Comparison of ENCODE assay signal across 21 cellular contexts in the genomic region with DNA sequence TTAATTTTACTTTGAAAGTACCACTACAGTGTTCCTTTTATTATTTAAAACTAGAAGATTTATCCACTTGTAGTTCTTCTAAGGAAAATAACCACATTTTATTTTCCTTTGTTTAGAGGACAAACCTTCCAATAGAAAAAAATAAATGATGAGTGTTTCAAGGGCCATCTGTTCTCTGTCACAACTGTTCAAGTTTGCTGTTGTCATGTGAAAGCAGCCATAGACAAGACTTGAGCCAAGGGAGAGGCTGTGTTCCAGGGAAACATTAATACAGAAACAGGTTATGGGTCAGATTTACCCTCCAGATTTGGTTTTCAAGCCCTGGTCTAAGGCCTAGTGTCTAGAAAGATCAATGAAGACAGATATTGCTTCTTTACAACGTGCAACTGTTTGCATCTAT.
"Had no signal": no experiment of that assay in that cellular context is flagged by ENCODE, and none has a peak within 500 bp of the region (broad histone marks: within the 10 kb centered on the region; RNA-seq: fewer than 3 reads in every experiment).

No MANE protein-coding gene starts in this region.

- ATAC-seq: HepG2 had no signal

- FAIRE-seq: HepG2, RCC 7860 had no signal

- DNase-seq: IMR-90, Karpas-422, KG1, MG63, NCI-H1092, NCI-H1105 treated with DMSO at 0.1 percent for 48 hours, NCI-H1417 treated with DMSO at 0.1 percent for 48 hours, NCI-H146, NCI-H1694 treated with DMSO at 0.1 percent for 48 hours, NCI-H1930, NCI-H2081, NCI-H2107, NCI-H2227 treated with DMSO at 0.1 percent for 48 hours, NCI-H510A treated with DMSO at 0.1 percent for 48 hours, NCI-H69, NCI-H774, RPMI8226, SHP77 treated with DMSO at 0.1 percent for 48 hours, SJCRH30 had no signal
